8 cellular contexts compared by ENCODE assay signal in the genomic region with DNA sequence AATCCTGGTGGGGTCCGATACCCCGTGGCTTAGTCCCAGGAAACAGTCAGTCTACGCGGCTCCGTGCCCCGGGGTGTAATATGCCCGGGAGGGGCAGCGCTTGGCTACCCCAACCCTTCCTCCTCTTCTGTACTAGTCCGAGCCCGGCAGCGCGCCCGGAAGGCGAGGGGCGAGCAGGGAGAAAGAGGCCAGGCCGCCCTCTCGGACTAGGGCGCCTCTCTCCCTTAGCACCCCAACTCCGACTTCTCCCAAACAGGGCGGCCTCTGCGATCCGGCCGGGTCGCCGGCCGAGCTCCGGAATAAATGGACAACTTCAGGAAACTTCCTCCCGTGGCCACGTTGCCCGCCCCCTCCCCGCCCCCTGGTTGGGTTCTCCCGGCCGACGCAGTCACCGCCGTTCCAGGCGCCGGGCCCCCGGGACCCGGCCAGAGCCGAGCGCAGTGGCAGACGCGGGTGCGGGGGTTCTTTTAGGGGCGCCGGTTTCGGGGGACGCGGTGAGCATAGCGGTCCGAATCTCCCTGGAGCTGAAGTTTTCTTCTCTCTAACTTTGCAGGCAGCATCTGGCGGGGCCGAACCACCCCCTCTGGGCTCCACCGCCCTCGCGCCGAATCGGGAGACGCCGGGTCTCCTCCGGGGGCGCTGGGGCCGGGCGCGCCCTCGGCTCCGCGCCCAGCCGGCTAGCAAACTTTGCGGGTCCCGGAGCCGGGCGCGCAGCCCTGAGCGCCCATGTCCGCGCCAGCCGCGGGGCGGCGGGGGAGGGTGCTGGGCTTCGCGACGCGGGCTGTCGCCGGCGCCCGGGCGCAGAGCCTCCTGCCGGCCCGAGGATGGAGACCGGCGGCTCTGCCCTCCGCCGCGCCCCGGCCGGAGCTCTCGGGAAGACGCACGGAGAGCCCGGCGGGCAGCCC. TPM values are rescaled to one million over a fixed set of nuclear protein-coding genes. Genes with fewer than 3 reads are reported as not detected.
DNase-seq lines count a peak whose midpoint lies in the region; ATAC-seq, FAIRE-seq and TF ChIP-seq lines count a peak whose summit lies in the region.

A gene with protein sequence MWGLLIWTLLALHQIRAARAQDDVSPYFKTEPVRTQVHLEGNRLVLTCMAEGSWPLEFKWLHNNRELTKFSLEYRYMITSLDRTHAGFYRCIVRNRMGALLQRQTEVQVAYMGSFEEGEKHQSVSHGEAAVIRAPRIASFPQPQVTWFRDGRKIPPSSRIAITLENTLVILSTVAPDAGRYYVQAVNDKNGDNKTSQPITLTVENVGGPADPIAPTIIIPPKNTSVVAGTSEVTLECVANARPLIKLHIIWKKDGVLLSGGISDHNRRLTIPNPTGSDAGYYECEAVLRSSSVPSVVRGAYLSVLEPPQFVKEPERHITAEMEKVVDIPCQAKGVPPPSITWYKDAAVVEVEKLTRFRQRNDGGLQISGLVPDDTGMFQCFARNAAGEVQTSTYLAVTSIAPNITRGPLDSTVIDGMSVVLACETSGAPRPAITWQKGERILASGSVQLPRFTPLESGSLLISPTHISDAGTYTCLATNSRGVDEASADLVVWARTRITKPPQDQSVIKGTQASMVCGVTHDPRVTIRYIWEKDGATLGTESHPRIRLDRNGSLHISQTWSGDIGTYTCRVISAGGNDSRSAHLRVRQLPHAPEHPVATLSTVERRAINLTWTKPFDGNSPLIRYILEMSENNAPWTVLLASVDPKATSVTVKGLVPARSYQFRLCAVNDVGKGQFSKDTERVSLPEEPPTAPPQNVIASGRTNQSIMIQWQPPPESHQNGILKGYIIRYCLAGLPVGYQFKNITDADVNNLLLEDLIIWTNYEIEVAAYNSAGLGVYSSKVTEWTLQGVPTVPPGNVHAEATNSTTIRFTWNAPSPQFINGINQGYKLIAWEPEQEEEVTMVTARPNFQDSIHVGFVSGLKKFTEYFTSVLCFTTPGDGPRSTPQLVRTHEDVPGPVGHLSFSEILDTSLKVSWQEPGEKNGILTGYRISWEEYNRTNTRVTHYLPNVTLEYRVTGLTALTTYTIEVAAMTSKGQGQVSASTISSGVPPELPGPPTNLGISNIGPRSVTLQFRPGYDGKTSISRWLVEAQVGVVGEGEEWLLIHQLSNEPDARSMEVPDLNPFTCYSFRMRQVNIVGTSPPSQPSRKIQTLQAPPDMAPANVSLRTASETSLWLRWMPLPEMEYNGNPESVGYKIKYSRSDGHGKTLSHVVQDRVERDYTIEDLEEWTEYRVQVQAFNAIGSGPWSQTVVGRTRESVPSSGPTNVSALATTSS (N-terminal part only) (minus strand): TSS at position 301 of the 905 bp plus-strand sequence. CDS start 357 bp downstream, outside the sequence.

- in situ Hi-C loops in astrocyte of the cerebellum (cut with HindIII; ENCODE audit: low sequenced_read_pairs): no loop called here

- no peak for TF ChIP-seq CTCF in astrocyte of the cerebellum (IDR thresholded peaks at IDR 0.05; ENCODE audit: low read depth, low read length, missing control alignments)
- no peak for TF ChIP-seq CTCF in keratinocyte (optimal IDR thresholded peaks at IDR 0.05 in 1 of 3, IDR thresholded peaks at IDR 0.05 in 1 of 3, conservative IDR thresholded peaks at IDR 0.05 in 1 of 3; ENCODE audit: extremely low read depth in 1 of 3, insufficient read depth in 2 of 3, low read length in 3 of 3)

- peak within 1 kb of the TSS; percentile 59 for H2AFZ ChIP-seq in keratinocyte (ENCODE audit: control insufficient read depth, low read length)

- no peaks in the 10 kb centered on the region for H3K36me3 Mint-ChIP-seq in activated naive CD4-positive, alpha-beta T cell treated with anti-CD3 and anti-CD28 coated beads for 36 hours (ENCODE audit: low read depth)

- peaks cover 34% of the 10 kb centered on the region for H3K79me2 ChIP-seq in keratinocyte (ENCODE audit: control insufficient read depth, insufficient read depth, low read length)

- H3K9me3 Mint-ChIP-seq in activated naive CD4-positive, alpha-beta T cell treated with anti-CD3 and anti-CD28 coated beads for 36 hours: no peaks in the 10 kb centered on the region

- H3K36me3 ChIP-seq in keratinocyte (ENCODE audit: control insufficient read depth in 2 of 2, extremely low read depth in 1 of 2, insufficient read depth in 2 of 2, low read length in 2 of 2): no peaks in the 10 kb centered on the region

- H3K27me3 ChIP-seq in keratinocyte (ENCODE audit: control insufficient read depth, extremely low read depth, insufficient read depth, low read length): peaks cover 26% of the 10 kb centered on the region

- peaks cover 12% of the 10 kb centered on the region for H4K20me1 ChIP-seq in keratinocyte (ENCODE audit: control insufficient read depth, extremely low read depth, insufficient read depth, low read length)

- H3K4me3 ChIP-seq in astrocyte of the cerebellum (ENCODE audit: low read depth, low read length): peak within 1 kb of the TSS; percentile 43
- peak within 1 kb of the TSS; percentile 71 to 89 (median 85) for H3K4me3 ChIP-seq in keratinocyte (ENCODE audit: control insufficient read depth in 2 of 3, extremely low read depth in 1 of 3, insufficient read depth in 2 of 3, low read depth in 1 of 3, low read length in 3 of 3)

- H3K4me1 Mint-ChIP-seq in activated naive CD4-positive, alpha-beta T cell treated with anti-CD3 and anti-CD28 coated beads for 36 hours (ENCODE audit: low read depth): peaks cover 16% of the 10 kb centered on the region

- H3K27me3 Mint-ChIP-seq in activated naive CD4-positive, alpha-beta T cell treated with anti-CD3 and anti-CD28 coated beads for 36 hours (ENCODE audit: low read depth): peaks cover 25% of the 10 kb centered on the region

- H3K9ac ChIP-seq in keratinocyte (ENCODE audit: control insufficient read depth, extremely low read depth, insufficient read depth, low read length): peak within 1 kb of the TSS; percentile 65

- no peak for DNase-seq in activated naive CD4-positive, alpha-beta T cell treated with anti-CD3 and anti-CD28 coated beads for 36 hours
- DNase-seq in activated naive CD4-positive, alpha-beta T cell (lab: John Stamatoyannopoulos, UW): no peak
- DNase-seq in astrocyte of the cerebellum (ENCODE audit: low read depth) (no peak), keratinocyte (ENCODE audit: low read depth, low spot score) (no peak)
- DNase-seq in stimulated activated naive CD8-positive, alpha-beta T cell treated with anti-CD3 and anti-CD28 coated beads, Interleukin-15, Interleukin-2, amounts not matched to agents 100 U/mL and 50 U/mL, for 24 hours: peak; percentile 26
- no peak for DNase-seq in activated effector memory CD4-positive, alpha-beta T cell treated with anti-CD3 and anti-CD28 coated beads, Interleukin-2, amount 50 U/mL, for 16 hours

- ATAC-seq in stimulated activated naive CD8-positive, alpha-beta T cell treated with anti-CD3 and anti-CD28 coated beads, Interleukin-15, Interleukin-2, amounts not matched to agents 100 U/mL and 50 U/mL, for 24 hours: peak; percentile 12
- ATAC-seq in HG02642 (IDR thresholded peaks at IDR 0.05; ENCODE audit: poor library complexity, unreplicated experiment) (no peak), esophagus mucosa (no peak)

- peak within 1 kb of the TSS; percentile 66 for H3K4me3 Mint-ChIP-seq in activated naive CD4-positive, alpha-beta T cell treated with anti-CD3 and anti-CD28 coated beads for 36 hours

- H3K4me2 ChIP-seq in keratinocyte (ENCODE audit: control insufficient read depth, extremely low read depth, insufficient read depth, low read depth, low read length): peak within 1 kb of the TSS; percentile 85

- CTCF ChIA-PET in activated naive CD4-positive, alpha-beta T cell treated with anti-CD3 and anti-CD28 coated beads for 36 hours (lab: Charles Lee): interaction anchor here (0.5 kb wide), 1 partner anchor 22 kb away, joined by 4 read pairs; no protein-coding TSS in a partner anchor

- no peaks in the 10 kb centered on the region for H3K9me3 ChIP-seq in keratinocyte (ENCODE audit: control insufficient read depth, low read depth, low read length)

- dilution Hi-C loops in keratinocyte (cut with MboI; ENCODE audit: extremely low pct_ligation_motif_present, low sequenced_read_pairs): no loop called here

- intact Hi-C loops in activated naive CD4-positive, alpha-beta T cell treated with anti-CD3 and anti-CD28 coated beads for 36 hours (cut with micrococcal nuclease): loop anchor here (2.0 to 5.0 kb wide), 4 partner anchors 52 to 533 kb away; no protein-coding TSS in a partner anchor

- H3K4me1 ChIP-seq in keratinocyte (ENCODE audit: control insufficient read depth, extremely low read depth, insufficient read depth, low read length): peaks cover 12% of the 10 kb centered on the region

- FAIRE-seq in keratinocyte (lab: Jason Lieb, UNC): no peak

- H3K9me1 ChIP-seq in keratinocyte (ENCODE audit: control insufficient read depth, extremely low read depth, insufficient read depth, low read length): no peaks in the 10 kb centered on the region

- no peak within 1 kb of the TSS for H3K27ac ChIP-seq in keratinocyte (ENCODE audit: control insufficient read depth, insufficient read depth, low read length)

- no peak within 1 kb of the TSS for H3K27ac Mint-ChIP-seq in activated naive CD4-positive, alpha-beta T cell treated with anti-CD3 and anti-CD28 coated beads for 36 hours

RNA-seq across cellular contexts. Expression of the gene that starts here (rescaled TPM):
- under 1 TPM; 0.27 to 0.50 TPM for total RNA-seq in activated naive CD4-positive, alpha-beta T cell treated with anti-CD3 and anti-CD28 coated beads for 36 hours
- 1.8 to 4.5 TPM (median 2.8 TPM) in 3 replicates for polyA plus RNA-seq in keratinocyte
- 3.7 TPM for polyA plus RNA-seq in keratinocyte (2011; ENCODE audit: low read depth)
- 1.5 and 3.2 TPM in 2 replicates for polyA plus RNA-seq in keratinocyte (2011; cell fraction: cytosol; rRNA removed)
- 19.9 and 28.4 TPM in 2 replicates for polyA plus RNA-seq in keratinocyte (2011; cell fraction: nucleus; rRNA removed)
- 7.8 and 12.4 TPM in 2 replicates for polyA plus RNA-seq in keratinocyte (2012; ENCODE audit: low replicate concordance)
- polyA minus RNA-seq in keratinocyte: 7.4 to 36.6 TPM (median 10.1 TPM) in 3 replicates
- 14.6 TPM for polyA minus RNA-seq in keratinocyte (2011; cell fraction: cytosol; rRNA and poly(A)+ RNA removed)
- 54.6 and 59.8 TPM in 2 replicates for polyA minus RNA-seq in keratinocyte (2011; cell fraction: nucleus; rRNA and poly(A)+ RNA removed)
- 4.9 TPM for total RNA-seq in esophagus mucosa
